ENCODE assay signal across 17 cellular contexts in the genomic region with DNA sequence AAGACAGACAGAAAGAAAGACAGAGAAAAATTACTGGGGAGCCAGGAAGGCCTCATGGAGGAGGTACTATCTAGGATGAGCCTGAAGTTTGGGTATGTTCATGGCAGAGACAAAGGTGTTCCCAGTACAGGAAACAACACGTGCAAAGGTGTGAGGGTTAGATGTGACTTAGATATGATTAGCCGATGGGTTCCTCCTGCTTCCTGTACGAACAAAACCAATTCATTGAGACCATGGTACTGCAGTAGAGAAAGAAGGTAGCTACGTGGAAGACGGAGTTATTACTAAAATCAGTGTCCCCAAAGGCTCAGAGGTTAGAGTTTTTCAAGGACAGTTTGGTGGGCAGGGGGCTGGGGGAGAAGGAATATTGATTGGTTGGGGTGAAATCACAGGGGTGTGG.
"Had no signal": no experiment of that assay in that cellular context is flagged by ENCODE, and none has a peak within 500 bp of the region (broad histone marks: within the 10 kb centered on the region; RNA-seq: fewer than 3 reads in every experiment).

No MANE protein-coding gene starts in this region.

- H3K4me1 ChIP-seq: lower lobe of right lung, tibial artery had no signal

- H3K36me3 ChIP-seq: lower lobe of right lung, neutrophil, ovary, tibial artery, WERI-Rb-1 had no signal

- H3K4me3 ChIP-seq: lower lobe of right lung, ovary, tibial artery had no signal

- H3K27me3 Mint-ChIP-seq: activated T-cell treated with anti-CD3 and anti-CD28 coated beads, Interleukin-2, amount 50 U/mL, for 24 hours; stimulated activated naive CD8-positive, alpha-beta T cell treated with anti-CD3 and anti-CD28 coated beads, Interleukin-15, amount 100 ng/mL, for 72 hours had no signal

- H3K4me1 Mint-ChIP-seq: activated naive CD8-positive, alpha-beta T cell treated with anti-CD3 and anti-CD28 coated beads, Interleukin-2, amount 50 U/mL, for 24 hours; stimulated activated naive CD8-positive, alpha-beta T cell treated with anti-CD3 and anti-CD28 coated beads, Interleukin-15, amount 100 ng/mL, for 72 hours had no signal

- H3K27ac Mint-ChIP-seq: activated naive CD4-positive, alpha-beta T cell treated with anti-CD3 and anti-CD28 coated beads, Interleukin-2, amount 10 ng/mL, durations not matched to agents 7 days and 5 days; activated naive CD8-positive, alpha-beta T cell treated with anti-CD3 and anti-CD28 coated beads, Interleukin-2, amount 50 U/mL, for 24 hours; activated T-cell treated with anti-CD3 and anti-CD28 coated beads, Interleukin-2, amount 50 U/mL, for 24 hours; stimulated activated naive CD8-positive, alpha-beta T cell treated with anti-CD3 and anti-CD28 coated beads, Interleukin-15, amount 100 ng/mL, for 72 hours; T-helper 2 cell treated with Interferon-gamma antibody and Interleukin-4, amounts not matched to agents 5 μg/mL and 100 μg/mL, for 36 hours had no signal

- ATAC-seq: activated naive CD8-positive, alpha-beta T cell treated with anti-CD3 and anti-CD28 coated beads, Interleukin-2, amount 50 U/mL, for 24 hours; foreskin keratinocyte; left lobe of liver; lower lobe of right lung; naive thymus-derived CD4-positive, alpha-beta T cell; right cardiac atrium; stimulated activated naive CD8-positive, alpha-beta T cell treated with anti-CD3 and anti-CD28 coated beads, Interleukin-15, amount 100 ng/mL, for 72 hours had no signal

- H3K9me3 Mint-ChIP-seq: activated naive CD4-positive, alpha-beta T cell treated with anti-CD3 and anti-CD28 coated beads, Interleukin-2, amount 10 ng/mL, durations not matched to agents 7 days and 5 days; activated naive CD8-positive, alpha-beta T cell treated with anti-CD3 and anti-CD28 coated beads, Interleukin-2, amount 50 U/mL, for 24 hours; activated T-cell treated with anti-CD3 and anti-CD28 coated beads, Interleukin-2, amount 50 U/mL, for 24 hours; stimulated activated naive CD8-positive, alpha-beta T cell treated with anti-CD3 and anti-CD28 coated beads, Interleukin-15, amount 100 ng/mL, for 72 hours; T-helper 2 cell treated with Interferon-gamma antibody and Interleukin-4, amounts not matched to agents 5 μg/mL and 100 μg/mL, for 36 hours had no signal

- H3K4me3 Mint-ChIP-seq: activated naive CD4-positive, alpha-beta T cell treated with anti-CD3 and anti-CD28 coated beads, Interleukin-2, amount 10 ng/mL, durations not matched to agents 7 days and 5 days; activated naive CD8-positive, alpha-beta T cell treated with anti-CD3 and anti-CD28 coated beads, Interleukin-2, amount 50 U/mL, for 24 hours; activated T-cell treated with anti-CD3 and anti-CD28 coated beads, Interleukin-2, amount 50 U/mL, for 24 hours; stimulated activated naive CD8-positive, alpha-beta T cell treated with anti-CD3 and anti-CD28 coated beads, Interleukin-15, amount 100 ng/mL, for 72 hours; T-helper 2 cell treated with Interferon-gamma antibody and Interleukin-4, amounts not matched to agents 5 μg/mL and 100 μg/mL, for 36 hours had no signal

- DNase-seq: activated naive CD4-positive, alpha-beta T cell treated with anti-CD3 and anti-CD28 coated beads, Interleukin-2, amount 10 ng/mL, durations not matched to agents 7 days and 5 days; activated naive CD8-positive, alpha-beta T cell treated with anti-CD3 and anti-CD28 coated beads, Interleukin-2, amount 50 U/mL, for 24 hours; activated T-cell treated with anti-CD3 and anti-CD28 coated beads, Interleukin-2, amount 50 U/mL, for 24 hours; dermis blood vessel endothelial cell; effector CD8-positive, alpha-beta T cell; foreskin keratinocyte; lower lobe of right lung; naive thymus-derived CD4-positive, alpha-beta T cell; ovary; stimulated activated CD4-positive, alpha-beta T cell treated with anti-CD3 and anti-CD28 coated beads, Interleukin-4, amount 100 ng/mL, for 24 hours; stimulated activated naive CD8-positive, alpha-beta T cell treated with anti-CD3 and anti-CD28 coated beads, Interleukin-15, amount 100 ng/mL, for 72 hours; WERI-Rb-1 had no signal

- H3K36me3 Mint-ChIP-seq: activated naive CD4-positive, alpha-beta T cell treated with anti-CD3 and anti-CD28 coated beads, Interleukin-2, amount 10 ng/mL, durations not matched to agents 7 days and 5 days had no signal

- H3K27ac ChIP-seq: foreskin keratinocyte, lower lobe of right lung, neutrophil, ovary, tibial artery, WERI-Rb-1 had no signal

- H3K9me3 ChIP-seq: neutrophil, ovary, tibial artery had no signal

- H3K27me3 ChIP-seq: foreskin keratinocyte, neutrophil, ovary, tibial artery had no signal
